In the genomic region with DNA sequence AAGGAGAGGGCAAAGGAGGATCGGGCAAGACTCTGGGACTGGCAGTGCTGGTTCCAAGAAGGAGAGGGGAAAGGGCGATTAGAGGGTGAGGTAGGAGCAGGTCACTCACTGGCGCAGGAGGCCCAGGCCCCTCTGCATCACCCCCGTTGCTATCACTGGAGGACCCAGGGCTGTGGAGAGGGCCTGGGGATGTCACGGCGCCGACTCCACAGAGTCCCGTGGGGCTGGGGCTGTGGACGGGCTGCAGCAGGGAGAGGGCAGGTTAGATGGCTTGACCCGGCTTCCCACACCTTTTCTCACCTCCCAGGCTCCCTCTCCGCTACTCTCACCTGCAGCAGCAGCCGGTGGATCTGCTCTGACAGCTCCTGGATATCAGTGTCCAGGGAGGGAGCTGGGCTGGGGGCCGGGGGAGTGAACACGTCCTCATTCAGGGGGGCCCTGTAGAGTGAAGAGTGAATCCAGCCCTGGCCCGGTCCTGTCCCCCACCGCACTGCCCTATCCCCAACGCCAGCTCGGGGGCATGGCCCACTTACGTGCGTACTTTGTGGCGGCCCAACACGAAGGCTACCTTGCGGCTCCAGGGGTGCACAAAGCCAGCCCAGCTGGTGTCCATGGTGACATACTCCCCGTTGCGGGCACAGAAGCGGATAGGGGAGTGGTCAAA, we compare ENCODE assay signal across 1 cellular context.
TF ChIP-seq lines count a peak whose summit lies in the region.

No MANE protein-coding gene starts in this region.

TF ChIP-seq in HCT116, 20 proteins besides CTCF, POLR2A, EP300 and RAD21:
- TF ChIP-seq ZNF274 (IDR thresholded peaks at IDR 0.05; ENCODE audit: low read depth, low read length) = no peak
- no peak for TF ChIP-seq TCF7L2 (IDR thresholded peaks at IDR 0.05; ENCODE audit: borderline replicate concordance, extremely low read depth, insufficient read depth, insufficient read length)
- TF ChIP-seq, protein P1, sequence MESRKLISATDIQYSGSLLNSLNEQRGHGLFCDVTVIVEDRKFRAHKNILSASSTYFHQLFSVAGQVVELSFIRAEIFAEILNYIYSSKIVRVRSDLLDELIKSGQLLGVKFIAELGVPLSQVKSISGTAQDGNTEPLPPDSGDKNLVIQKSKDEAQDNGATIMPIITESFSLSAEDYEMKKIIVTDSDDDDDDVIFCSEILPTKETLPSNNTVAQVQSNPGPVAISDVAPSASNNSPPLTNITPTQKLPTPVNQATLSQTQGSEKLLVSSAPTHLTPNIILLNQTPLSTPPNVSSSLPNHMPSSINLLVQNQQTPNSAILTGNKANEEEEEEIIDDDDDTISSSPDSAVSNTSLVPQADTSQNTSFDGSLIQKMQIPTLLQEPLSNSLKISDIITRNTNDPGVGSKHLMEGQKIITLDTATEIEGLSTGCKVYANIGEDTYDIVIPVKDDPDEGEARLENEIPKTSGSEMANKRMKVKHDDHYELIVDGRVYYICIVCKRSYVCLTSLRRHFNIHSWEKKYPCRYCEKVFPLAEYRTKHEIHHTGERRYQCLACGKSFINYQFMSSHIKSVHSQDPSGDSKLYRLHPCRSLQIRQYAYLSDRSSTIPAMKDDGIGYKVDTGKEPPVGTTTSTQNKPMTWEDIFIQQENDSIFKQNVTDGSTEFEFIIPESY (IDR thresholded peaks at IDR 0.05; ENCODE audit: extremely low read depth, insufficient replicate concordance, low read length) = no peak
- TF ChIP-seq POLR2AphosphoS5 (IDR thresholded peaks at IDR 0.05; ENCODE audit: low read depth, low read length) = no peak
- TF ChIP-seq SIN3A (IDR thresholded peaks at IDR 0.05; ENCODE audit: low read depth) = no peak
- no peak for TF ChIP-seq EZH2 (IDR thresholded peaks at IDR 0.05)
- no peak for TF ChIP-seq CEBPB (IDR thresholded peaks at IDR 0.05; ENCODE audit: low read depth)
- TF ChIP-seq EZH2phosphoT487 (IDR thresholded peaks at IDR 0.05; ENCODE audit: borderline replicate concordance) = no peak
TF ChIP-seq in HCT116: peak in this region for 0.
